ENCODE assay signal across 8 cellular contexts in genomic region chr17:17303010-17303846, GRCh38. TPM values are rescaled to one million over a fixed set of nuclear protein-coding genes. Genes with fewer than 3 reads are reported as not detected.
DNase-seq lines count a peak whose midpoint lies in the region; ATAC-seq and TF ChIP-seq lines count a peak whose summit lies in the region.

Gene NT5M (plus strand): TSS chr17:17303373. CDS start chr17:17303551, 178 bp downstream.

- H3K36me3 ChIP-seq in iPS DF 6.9 (ENCODE audit: control insufficient read depth, insufficient read depth, low read length) = no peaks in the 10 kb centered on the region

- no peak for TF ChIP-seq CTCF in H9 (conservative IDR thresholded peaks at IDR 0.05)

- H2BK5ac ChIP-seq in H9 (ENCODE audit: insufficient read length, low read length) = no peak within 1 kb of the TSS

- H3K18ac ChIP-seq in H9 (ENCODE audit: insufficient read length, low read depth, low read length) = no peak within 1 kb of the TSS

- H3T11ph ChIP-seq in H9 (ENCODE audit: low read length) = no peak within 1 kb of the TSS

- no peak within 1 kb of the TSS for H4K91ac ChIP-seq in H9 (ENCODE audit: insufficient read length, low read depth, low read length)

- H2BK12ac ChIP-seq in H9 (ENCODE audit: insufficient read length, low read depth, low read length) = no peak within 1 kb of the TSS

- H4K20me1 ChIP-seq in H9 (ENCODE audit: control insufficient read depth, insufficient read depth, insufficient read length) = no peaks in the 10 kb centered on the region

- H3K27ac ChIP-seq in H9 (ENCODE audit: insufficient read length, low read depth, low read length) (no peak within 1 kb of the TSS), iPS DF 6.9 (ENCODE audit: low read length) (no peak within 1 kb of the TSS)

- no peak within 1 kb of the TSS for H3K4ac ChIP-seq in H9 (ENCODE audit: low read depth, low read length)

- peaks cover 20 to 30% of the 10 kb centered on the region in 2 experiments for H3K4me1 Mint-ChIP-seq in H9

- no peaks in the 10 kb centered on the region for H3K79me1 ChIP-seq in H9 (ENCODE audit: insufficient read depth, low read depth, low read length, poor library complexity, severe bottlenecking)

- no peak within 1 kb of the TSS for H3K23ac ChIP-seq in H9 (ENCODE audit: insufficient read length, low read depth, low read length)

- H2AFZ ChIP-seq in H9 (ENCODE audit: low read length) = peak within 1 kb of the TSS; percentile 68

- no peak within 1 kb of the TSS for H4K8ac ChIP-seq in H9 (replicated peaks; ENCODE audit: insufficient read length, low read depth, low read length)

- H3K9me3 ChIP-seq in H9 (ENCODE audit: control insufficient read depth, low read depth, low read length) (no peaks in the 10 kb centered on the region), iPS DF 6.9 (ENCODE audit: control insufficient read depth, insufficient read depth, low read length) (no peaks in the 10 kb centered on the region)

- H3K4me1 ChIP-seq in H9 (ENCODE audit: insufficient read depth, low read length) (no peaks in the 10 kb centered on the region), iPS DF 6.9 (ENCODE audit: control insufficient read depth, insufficient read depth, low read length) (no peaks in the 10 kb centered on the region)

- peak within 1 kb of the TSS; percentile 69 for H3K9ac ChIP-seq in H9 (ENCODE audit: extremely low read depth, insufficient read length, low read length)

- no peaks in the 10 kb centered on the region for H3K23me2 ChIP-seq in H9 (ENCODE audit: insufficient read length, low read depth, low read length, poor library complexity, severe bottlenecking)

- no peak within 1 kb of the TSS for H2BK15ac ChIP-seq in H9 (ENCODE audit: low read depth, low read length)

- peak within 1 kb of the TSS; percentile 81 to 93 for H3K4me3 Mint-ChIP-seq in H9

- H3K27ac Mint-ChIP-seq in H9 = peak within 1 kb of the TSS; percentile 83 to 92 (median 90); a peak in 5 of 7 replicates

- peak; percentile 86 for ATAC-seq in sciatic nerve
- no peak for ATAC-seq in HG03097 (IDR thresholded peaks at IDR 0.05; ENCODE audit: low FRiP score, unreplicated experiment)

- H3K27me3 ChIP-seq in H9 (ENCODE audit: insufficient read depth, low read length) = no peaks in the 10 kb centered on the region
- H3K27me3 ChIP-seq in iPS DF 6.9 (ENCODE audit: control insufficient read depth, insufficient read depth, low read length) = no peaks in the 10 kb centered on the region

- H3K36me3 Mint-ChIP-seq in H9 (ENCODE audit: insufficient read depth in 1 of 3, low read depth in 3 of 3) = peaks cover 0 to 4% (median 1%) of the 10 kb centered on the region in 3 experiments; a peak in 2 of 7 replicates

- intact Hi-C loops in sciatic nerve (cut with DNase I) = no loop called here

- H3K79me2 ChIP-seq in H9 (ENCODE audit: insufficient read depth, low read length) = no peaks in the 10 kb centered on the region

- peak within 1 kb of the TSS; percentile 83 for H3K4me2 ChIP-seq in H9 (ENCODE audit: insufficient read depth, insufficient read length, low read length)

- H3K4me3 ChIP-seq in iPS DF 6.9 (ENCODE audit: low read length) = peak within 1 kb of the TSS; percentile 96

- peak; percentile 61 for DNase-seq in ELF-1 (ENCODE audit: low read depth, low spot score)
- DNase-seq in H9 = peak; percentile 82
- DNase-seq in NCI-H1436 (lab: John Stamatoyannopoulos, UW) = peak; percentile 89
- DNase-seq in T-helper 9 cell = peak; percentile 59
- DNase-seq in astrocyte of the hippocampus (ENCODE audit: low read depth, low spot score) = peak; percentile 84
- peak; percentile 33 for DNase-seq in iPS DF 6.9 (ENCODE audit: low read depth, low spot score)
- peak; percentile 82 for DNase-seq in sciatic nerve (ENCODE audit: low spot score)

- no peak within 1 kb of the TSS for H3K56ac ChIP-seq in H9 (ENCODE audit: insufficient read length, low read depth, low read length)

- H2AK5ac ChIP-seq in H9 (ENCODE audit: insufficient read length, low read length) = no peak within 1 kb of the TSS

- peak within 1 kb of the TSS; percentile 64; the same call in 1 of the 2 replicates for H3K14ac ChIP-seq in H9 (ENCODE audit: insufficient read depth, low read length)

- H4K5ac ChIP-seq in H9 (ENCODE audit: insufficient read length, low read depth, low read length) = no peak within 1 kb of the TSS

- no CpG with 5 or more reads among the region's 107 CpGs for WGBS in H9 (ENCODE audit: extremely low coverage, insufficient read length, low lambda C conversion rate)
- WGBS in iPS DF 6.9 (ENCODE audit: insufficient coverage, insufficient read length) = no CpG with 5 or more reads among the region's 107 CpGs

- H2BK120ac ChIP-seq in H9 (ENCODE audit: low read depth, low read length, poor library complexity, severe bottlenecking) = no peak within 1 kb of the TSS

- no peak within 1 kb of the TSS for H2BK20ac ChIP-seq in H9 (ENCODE audit: low read depth, low read length, poor library complexity, severe bottlenecking)

- no peaks in the 10 kb centered on the region for H3K9me3 Mint-ChIP-seq in H9

- H3K27me3 Mint-ChIP-seq in H9 (ENCODE audit: low read depth) = peaks cover 11% of the 10 kb centered on the region

RNA-seq across cellular contexts. Expression of gene NT5M, which starts in this region (rescaled TPM):
- total RNA-seq in H9 (2021) (6.6 and 7.8 TPM in 2 replicates), sciatic nerve (3.9 TPM)

Comparison
In these comparisons a context has a peak if more than half of its experiments do, and no peak if none do; other contexts are left out.
1. DNase-seq: peak in every context shown above with its lines; median percentile 89 in NCI-H1436; 84 in astrocyte of the hippocampus; 82 in H9; 82 in sciatic nerve; 61 in ELF-1; 59 in T-helper 9 cell; 33 in iPS DF 6.9.